26 cellular contexts compared by ENCODE assay signal in the genomic region with DNA sequence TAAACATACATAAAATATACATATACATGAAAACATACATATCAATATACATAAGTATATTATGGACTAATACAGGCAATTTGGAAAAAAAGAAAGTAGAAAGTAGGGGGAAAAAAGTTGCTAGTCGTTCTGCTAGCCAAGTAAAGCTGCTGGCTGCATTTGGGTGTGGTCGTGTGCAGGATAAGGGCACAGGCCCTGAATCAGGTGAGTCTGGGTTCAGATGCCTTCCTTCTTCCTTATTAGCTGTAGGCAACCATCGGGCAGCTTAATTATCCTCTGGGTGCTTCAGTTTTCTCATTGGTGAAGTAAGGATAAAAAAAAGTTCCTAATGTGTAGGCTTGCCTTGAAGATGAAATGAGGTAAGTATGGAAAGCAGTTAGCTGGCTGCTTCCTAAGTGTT. TPM values are rescaled to one million over a fixed set of nuclear protein-coding genes. Genes with fewer than 3 reads are reported as not detected.
"Had no signal": no experiment of that assay in that cellular context is flagged by ENCODE, and none has a peak within 500 bp of the region (broad histone marks: within the 10 kb centered on the region; RNA-seq: fewer than 3 reads in every experiment).

No MANE protein-coding gene starts in this region.

- ATAC-seq: heart right ventricle; left ventricle myocardium superior; lower lobe of right lung; natural killer cell treated with Interleukin-12 subunit alpha and Interleukin-12 subunit beta and Interleukin-15 and Interleukin-18, amount 100 ng/mL, for 72 hours; right lobe of liver; stimulated activated naive CD8-positive, alpha-beta T cell treated with anti-CD3 and anti-CD28 coated beads, Interleukin-15, amount 100 ng/mL, for 72 hours had no signal

- H3K9me3 ChIP-seq: esophagus squamous epithelium, heart right ventricle, lower lobe of right lung, right lobe of liver, suprapubic skin had no signal

- H3K27me3 ChIP-seq: esophagus squamous epithelium, heart right ventricle, neural progenitor cell, right lobe of liver, suprapubic skin had no signal

- H3K9me3 Mint-ChIP-seq: natural killer cell treated with Interleukin-12 subunit alpha and Interleukin-12 subunit beta and Interleukin-15 and Interleukin-18, amount 100 ng/mL, for 72 hours; neural progenitor cell; stimulated activated naive CD8-positive, alpha-beta T cell treated with anti-CD3 and anti-CD28 coated beads, Interleukin-15, amount 100 ng/mL, for 72 hours had no signal

- DNase-seq: dermis blood vessel endothelial cell; effector memory CD4-positive, alpha-beta T cell; esophagus squamous epithelium; foreskin melanocyte; glutamatergic neuron; heart right ventricle; hippocampal formation; kidney glomerular epithelial cell; left ventricle myocardium superior; lower lobe of right lung; naive B cell; right lobe of liver; stimulated activated CD4-positive, alpha-beta T cell treated with anti-CD3 and anti-CD28 coated beads, Interleukin-12 subunit alpha, Interleukin-12 subunit beta, amount 100 ng/mL, for 4 hours; stimulated activated CD4-positive, alpha-beta T cell treated with anti-CD3 and anti-CD28 coated beads, Interleukin-1b, Interleukin-23, amount 100 ng/mL, for 48 hours; stimulated activated CD4-positive, alpha-beta T cell treated with anti-CD3 and anti-CD28 coated beads, Interleukin-4, amount 100 ng/mL, for 1 hour; stimulated activated CD8-positive, alpha-beta memory T cell treated with anti-CD3 and anti-CD28 coated beads, Interleukin-4, amount 100 ng/mL, for 48 hours; stimulated activated naive CD4-positive, alpha-beta T cell; stimulated activated naive CD8-positive, alpha-beta T cell treated with anti-CD3 and anti-CD28 coated beads, Interleukin-15, amount 100 ng/mL, for 72 hours; trophoblast cell had no signal

- H3K27me3 Mint-ChIP-seq: natural killer cell treated with Interleukin-12 subunit alpha and Interleukin-12 subunit beta and Interleukin-15 and Interleukin-18, amount 100 ng/mL, for 72 hours; progenitor cell of endocrine pancreas; stimulated activated naive CD8-positive, alpha-beta T cell treated with anti-CD3 and anti-CD28 coated beads, Interleukin-15, amount 100 ng/mL, for 72 hours had no signal

- H3K4me1 ChIP-seq: parathyroid adenoma, right lobe of liver had no signal

- H3K36me3 Mint-ChIP-seq: naive B cell; natural killer cell treated with Interleukin-12 subunit alpha and Interleukin-12 subunit beta and Interleukin-15 and Interleukin-18, amount 100 ng/mL, for 72 hours; neural progenitor cell had no signal

- H3K27ac Mint-ChIP-seq: natural killer cell treated with Interleukin-12 subunit alpha and Interleukin-12 subunit beta and Interleukin-15 and Interleukin-18, amount 100 ng/mL, for 72 hours; neural progenitor cell; progenitor cell of endocrine pancreas; stimulated activated naive CD8-positive, alpha-beta T cell treated with anti-CD3 and anti-CD28 coated beads, Interleukin-15, amount 100 ng/mL, for 72 hours had no signal

- H3K27ac ChIP-seq: esophagus squamous epithelium, heart right ventricle, lower lobe of right lung, neural progenitor cell, parathyroid adenoma, right lobe of liver, suprapubic skin had no signal

- H3K4me3 ChIP-seq: esophagus squamous epithelium, heart right ventricle, lower lobe of right lung, neural progenitor cell, right lobe of liver, smooth muscle cell, suprapubic skin had no signal

- H3K4me3 Mint-ChIP-seq: naive B cell; natural killer cell treated with Interleukin-12 subunit alpha and Interleukin-12 subunit beta and Interleukin-15 and Interleukin-18, amount 100 ng/mL, for 72 hours; neural progenitor cell; stimulated activated naive CD8-positive, alpha-beta T cell treated with anti-CD3 and anti-CD28 coated beads, Interleukin-15, amount 100 ng/mL, for 72 hours had no signal

- H3K36me3 ChIP-seq: esophagus squamous epithelium, heart right ventricle, lower lobe of right lung, neural progenitor cell, right lobe of liver, suprapubic skin had no signal

RNA-seq across cellular contexts. Expression of a gene that starts 59.2 kb away (rescaled TPM):
- total RNA-seq: mononuclear cell had no signal
